In genomic region chr2:205776139-205776538, GRCh38 we compare ENCODE assay signal across 2 cellular contexts.
TF ChIP-seq lines count a peak whose summit lies in the region.

No MANE protein-coding gene starts in this region.

TF ChIP-seq in HCT116, 20 proteins besides CTCF, POLR2A, EP300 and RAD21 (continued from another document):
- peak; percentile 77 for TF ChIP-seq CEBPB (IDR thresholded peaks at IDR 0.05; ENCODE audit: low read depth)

TF ChIP-seq in H1, 55 proteins besides CTCF, POLR2A, EP300 and RAD21 (continued from another document):
- TF ChIP-seq PHF8 (conservative IDR thresholded peaks at IDR 0.05; ENCODE audit: low read depth, low read length): no peak
- TF ChIP-seq SP2 (IDR thresholded peaks at IDR 0.05; ENCODE audit: low read length): no peak
- no peak for TF ChIP-seq USF2 (IDR thresholded peaks at IDR 0.05; ENCODE audit: low read length)
- no peak for TF ChIP-seq POLR2AphosphoS5 (IDR thresholded peaks at IDR 0.05; ENCODE audit: low read depth, low read length)
- no peak for TF ChIP-seq BRCA1 (IDR thresholded peaks at IDR 0.05; ENCODE audit: low read depth, low read length)
- TF ChIP-seq EGR1 (IDR thresholded peaks at IDR 0.05; ENCODE audit: borderline replicate concordance, low read depth, low read length): no peak
- TF ChIP-seq RXRA (IDR thresholded peaks at IDR 0.05; ENCODE audit: insufficient read depth, low read depth, low read length): no peak
- TF ChIP-seq KDM1A (IDR thresholded peaks at IDR 0.05; ENCODE audit: borderline replicate concordance, low read length): no peak; the same call in 1 of the 2 replicates
- no peak for TF ChIP-seq CTBP2 (IDR thresholded peaks at IDR 0.05; ENCODE audit: borderline replicate concordance, insufficient read depth, insufficient read length, low read length)
- TF ChIP-seq, protein P1, sequence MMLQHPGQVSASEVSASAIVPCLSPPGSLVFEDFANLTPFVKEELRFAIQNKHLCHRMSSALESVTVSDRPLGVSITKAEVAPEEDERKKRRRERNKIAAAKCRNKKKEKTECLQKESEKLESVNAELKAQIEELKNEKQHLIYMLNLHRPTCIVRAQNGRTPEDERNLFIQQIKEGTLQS (IDR thresholded peaks at IDR 0.05; ENCODE audit: insufficient read depth, low read depth, low read length): 0 out of 2 replicates have a peak, but pooled peaks have one; percentile 14
- TF ChIP-seq EZH2 (IDR thresholded peaks at IDR 0.05; ENCODE audit: low read depth, low read length, severe bottlenecking): no peak
- no peak; the same call in 1 of the 2 replicates for TF ChIP-seq RFX5 (IDR thresholded peaks at IDR 0.05; ENCODE audit: borderline replicate concordance, low read depth, low read length)
- peak; percentile 43; the same call in 1 of the 2 replicates for TF ChIP-seq JUND (IDR thresholded peaks at IDR 0.05; ENCODE audit: low read length)
- TF ChIP-seq JUN (IDR thresholded peaks at IDR 0.05; ENCODE audit: low read depth, low read length): no peak
- TF ChIP-seq ASH2L (IDR thresholded peaks at IDR 0.05; ENCODE audit: low read length): no peak
- TF ChIP-seq NRF1 (IDR thresholded peaks at IDR 0.05; ENCODE audit: low read depth, low read length): no peak
- TF ChIP-seq NANOG (IDR thresholded peaks at IDR 0.05; ENCODE audit: insufficient read depth, low read depth, low read length, poor library complexity, severe bottlenecking): no peak
- no peak for TF ChIP-seq SIRT6 (IDR thresholded peaks at IDR 0.05; ENCODE audit: low read length)
- no peak for TF ChIP-seq FOSL1 (IDR thresholded peaks at IDR 0.05; ENCODE audit: insufficient read depth, low read depth, low read length)
- TF ChIP-seq BCL11A (IDR thresholded peaks at IDR 0.05; ENCODE audit: low read depth in 2 of 2, low read length in 2 of 2): no peak
- TF ChIP-seq POU5F1 (IDR thresholded peaks at IDR 0.05; ENCODE audit: low read depth, low read length): no peak
- no peak for TF ChIP-seq SIX5 (IDR thresholded peaks at IDR 0.05; ENCODE audit: low read depth, low read length)
- no peak for TF ChIP-seq CBX8 (IDR thresholded peaks at IDR 0.05; ENCODE audit: borderline replicate concordance, low read depth, low read length)
- TF ChIP-seq BACH1 (IDR thresholded peaks at IDR 0.05; ENCODE audit: low read length): no peak
- TF ChIP-seq CEBPB (IDR thresholded peaks at IDR 0.05; ENCODE audit: low read depth, low read length): peak; percentile 98
- no peak for TF ChIP-seq KDM5A (IDR thresholded peaks at IDR 0.05; ENCODE audit: low read length)
- TF ChIP-seq E2F6 (IDR thresholded peaks at IDR 0.05): peak; percentile 44; the same call in 1 of the 2 replicates
- TF ChIP-seq SP1 (IDR thresholded peaks at IDR 0.05; ENCODE audit: low read depth, low read length): no peak
- TF ChIP-seq GABPA (IDR thresholded peaks at IDR 0.05; ENCODE audit: borderline replicate concordance, insufficient read depth, low read length): no peak; the same call in 1 of the 2 replicates
- no peak for TF ChIP-seq HDAC6 (IDR thresholded peaks at IDR 0.05; ENCODE audit: low read depth, low read length)
- no peak for TF ChIP-seq RBBP5 (IDR thresholded peaks at IDR 0.05; ENCODE audit: borderline replicate concordance, low read depth, low read length)
- no peak for TF ChIP-seq TAF1 (IDR thresholded peaks at IDR 0.05; ENCODE audit: low read depth, low read length)
- no peak for TF ChIP-seq TAF7 (optimal IDR thresholded peaks at IDR 0.05; ENCODE audit: borderline replicate concordance, low read depth, low read length)
- 0 out of 2 replicates have a peak, but pooled peaks have one; percentile 29 for TF ChIP-seq CHD2 (IDR thresholded peaks at IDR 0.05; ENCODE audit: low read length)
- no peak for TF ChIP-seq TCF12 (IDR thresholded peaks at IDR 0.05; ENCODE audit: low read depth, low read length)
- no peak for TF ChIP-seq HDAC2 (IDR thresholded peaks at IDR 0.05; ENCODE audit: borderline replicate concordance in 1 of 2, low read depth in 2 of 2, low read length in 2 of 2)
- no peak for TF ChIP-seq SUZ12 (IDR thresholded peaks at IDR 0.05; ENCODE audit: low read length)
- TF ChIP-seq CREB1 (IDR thresholded peaks at IDR 0.05): peak; percentile 76
- TF ChIP-seq SIN3A (conservative IDR thresholded peaks at IDR 0.05 in 1 of 2, IDR thresholded peaks at IDR 0.05 in 1 of 2; ENCODE audit: low read depth in 1 of 2, low read length in 2 of 2): no peak
- TF ChIP-seq SRF (IDR thresholded peaks at IDR 0.05; ENCODE audit: low read depth, low read length): no peak
- no peak for TF ChIP-seq SP4 (IDR thresholded peaks at IDR 0.05; ENCODE audit: low read length)
- TF ChIP-seq, protein P2, sequence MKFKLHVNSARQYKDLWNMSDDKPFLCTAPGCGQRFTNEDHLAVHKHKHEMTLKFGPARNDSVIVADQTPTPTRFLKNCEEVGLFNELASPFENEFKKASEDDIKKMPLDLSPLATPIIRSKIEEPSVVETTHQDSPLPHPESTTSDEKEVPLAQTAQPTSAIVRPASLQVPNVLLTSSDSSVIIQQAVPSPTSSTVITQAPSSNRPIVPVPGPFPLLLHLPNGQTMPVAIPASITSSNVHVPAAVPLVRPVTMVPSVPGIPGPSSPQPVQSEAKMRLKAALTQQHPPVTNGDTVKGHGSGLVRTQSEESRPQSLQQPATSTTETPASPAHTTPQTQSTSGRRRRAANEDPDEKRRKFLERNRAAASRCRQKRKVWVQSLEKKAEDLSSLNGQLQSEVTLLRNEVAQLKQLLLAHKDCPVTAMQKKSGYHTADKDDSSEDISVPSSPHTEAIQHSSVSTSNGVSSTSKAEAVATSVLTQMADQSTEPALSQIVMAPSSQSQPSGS (IDR thresholded peaks at IDR 0.05; ENCODE audit: low read length): peak; percentile 97
- TF ChIP-seq KDM4A (IDR thresholded peaks at IDR 0.05; ENCODE audit: low read depth, low read length, severe bottlenecking): no peak
- TF ChIP-seq TEAD4 (IDR thresholded peaks at IDR 0.05; ENCODE audit: low read depth, low read length): 0 out of 2 replicates have a peak, but pooled peaks have one; percentile 39
- TF ChIP-seq GTF2F1 (IDR thresholded peaks at IDR 0.05; ENCODE audit: borderline replicate concordance, low read depth, low read length): no peak
- no peak for TF ChIP-seq MAFK (IDR thresholded peaks at IDR 0.05; ENCODE audit: low read depth, low read length)
- no peak for TF ChIP-seq CHD1 (IDR thresholded peaks at IDR 0.05; ENCODE audit: low read depth, low read length)
- peak; percentile 91 for TF ChIP-seq YY1 (IDR thresholded peaks at IDR 0.05; ENCODE audit: low read depth, low read length)
- no peak for TF ChIP-seq SAP30 (IDR thresholded peaks at IDR 0.05; ENCODE audit: insufficient read depth, insufficient replicate concordance, low read length)
- no peak for TF ChIP-seq ZNF274 (IDR thresholded peaks at IDR 0.05; ENCODE audit: borderline replicate concordance, extremely low read depth, low read length)
- TF ChIP-seq, protein P3, sequence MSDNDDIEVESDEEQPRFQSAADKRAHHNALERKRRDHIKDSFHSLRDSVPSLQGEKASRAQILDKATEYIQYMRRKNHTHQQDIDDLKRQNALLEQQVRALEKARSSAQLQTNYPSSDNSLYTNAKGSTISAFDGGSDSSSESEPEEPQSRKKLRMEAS (IDR thresholded peaks at IDR 0.05): 0 out of 2 replicates have a peak, but pooled peaks have one; percentile 67
- no peak for TF ChIP-seq RNF2 (IDR thresholded peaks at IDR 0.05; ENCODE audit: borderline replicate concordance, low read depth, low read length, missing control alignments, poor library complexity, severe bottlenecking)
- TF ChIP-seq, protein P4, sequence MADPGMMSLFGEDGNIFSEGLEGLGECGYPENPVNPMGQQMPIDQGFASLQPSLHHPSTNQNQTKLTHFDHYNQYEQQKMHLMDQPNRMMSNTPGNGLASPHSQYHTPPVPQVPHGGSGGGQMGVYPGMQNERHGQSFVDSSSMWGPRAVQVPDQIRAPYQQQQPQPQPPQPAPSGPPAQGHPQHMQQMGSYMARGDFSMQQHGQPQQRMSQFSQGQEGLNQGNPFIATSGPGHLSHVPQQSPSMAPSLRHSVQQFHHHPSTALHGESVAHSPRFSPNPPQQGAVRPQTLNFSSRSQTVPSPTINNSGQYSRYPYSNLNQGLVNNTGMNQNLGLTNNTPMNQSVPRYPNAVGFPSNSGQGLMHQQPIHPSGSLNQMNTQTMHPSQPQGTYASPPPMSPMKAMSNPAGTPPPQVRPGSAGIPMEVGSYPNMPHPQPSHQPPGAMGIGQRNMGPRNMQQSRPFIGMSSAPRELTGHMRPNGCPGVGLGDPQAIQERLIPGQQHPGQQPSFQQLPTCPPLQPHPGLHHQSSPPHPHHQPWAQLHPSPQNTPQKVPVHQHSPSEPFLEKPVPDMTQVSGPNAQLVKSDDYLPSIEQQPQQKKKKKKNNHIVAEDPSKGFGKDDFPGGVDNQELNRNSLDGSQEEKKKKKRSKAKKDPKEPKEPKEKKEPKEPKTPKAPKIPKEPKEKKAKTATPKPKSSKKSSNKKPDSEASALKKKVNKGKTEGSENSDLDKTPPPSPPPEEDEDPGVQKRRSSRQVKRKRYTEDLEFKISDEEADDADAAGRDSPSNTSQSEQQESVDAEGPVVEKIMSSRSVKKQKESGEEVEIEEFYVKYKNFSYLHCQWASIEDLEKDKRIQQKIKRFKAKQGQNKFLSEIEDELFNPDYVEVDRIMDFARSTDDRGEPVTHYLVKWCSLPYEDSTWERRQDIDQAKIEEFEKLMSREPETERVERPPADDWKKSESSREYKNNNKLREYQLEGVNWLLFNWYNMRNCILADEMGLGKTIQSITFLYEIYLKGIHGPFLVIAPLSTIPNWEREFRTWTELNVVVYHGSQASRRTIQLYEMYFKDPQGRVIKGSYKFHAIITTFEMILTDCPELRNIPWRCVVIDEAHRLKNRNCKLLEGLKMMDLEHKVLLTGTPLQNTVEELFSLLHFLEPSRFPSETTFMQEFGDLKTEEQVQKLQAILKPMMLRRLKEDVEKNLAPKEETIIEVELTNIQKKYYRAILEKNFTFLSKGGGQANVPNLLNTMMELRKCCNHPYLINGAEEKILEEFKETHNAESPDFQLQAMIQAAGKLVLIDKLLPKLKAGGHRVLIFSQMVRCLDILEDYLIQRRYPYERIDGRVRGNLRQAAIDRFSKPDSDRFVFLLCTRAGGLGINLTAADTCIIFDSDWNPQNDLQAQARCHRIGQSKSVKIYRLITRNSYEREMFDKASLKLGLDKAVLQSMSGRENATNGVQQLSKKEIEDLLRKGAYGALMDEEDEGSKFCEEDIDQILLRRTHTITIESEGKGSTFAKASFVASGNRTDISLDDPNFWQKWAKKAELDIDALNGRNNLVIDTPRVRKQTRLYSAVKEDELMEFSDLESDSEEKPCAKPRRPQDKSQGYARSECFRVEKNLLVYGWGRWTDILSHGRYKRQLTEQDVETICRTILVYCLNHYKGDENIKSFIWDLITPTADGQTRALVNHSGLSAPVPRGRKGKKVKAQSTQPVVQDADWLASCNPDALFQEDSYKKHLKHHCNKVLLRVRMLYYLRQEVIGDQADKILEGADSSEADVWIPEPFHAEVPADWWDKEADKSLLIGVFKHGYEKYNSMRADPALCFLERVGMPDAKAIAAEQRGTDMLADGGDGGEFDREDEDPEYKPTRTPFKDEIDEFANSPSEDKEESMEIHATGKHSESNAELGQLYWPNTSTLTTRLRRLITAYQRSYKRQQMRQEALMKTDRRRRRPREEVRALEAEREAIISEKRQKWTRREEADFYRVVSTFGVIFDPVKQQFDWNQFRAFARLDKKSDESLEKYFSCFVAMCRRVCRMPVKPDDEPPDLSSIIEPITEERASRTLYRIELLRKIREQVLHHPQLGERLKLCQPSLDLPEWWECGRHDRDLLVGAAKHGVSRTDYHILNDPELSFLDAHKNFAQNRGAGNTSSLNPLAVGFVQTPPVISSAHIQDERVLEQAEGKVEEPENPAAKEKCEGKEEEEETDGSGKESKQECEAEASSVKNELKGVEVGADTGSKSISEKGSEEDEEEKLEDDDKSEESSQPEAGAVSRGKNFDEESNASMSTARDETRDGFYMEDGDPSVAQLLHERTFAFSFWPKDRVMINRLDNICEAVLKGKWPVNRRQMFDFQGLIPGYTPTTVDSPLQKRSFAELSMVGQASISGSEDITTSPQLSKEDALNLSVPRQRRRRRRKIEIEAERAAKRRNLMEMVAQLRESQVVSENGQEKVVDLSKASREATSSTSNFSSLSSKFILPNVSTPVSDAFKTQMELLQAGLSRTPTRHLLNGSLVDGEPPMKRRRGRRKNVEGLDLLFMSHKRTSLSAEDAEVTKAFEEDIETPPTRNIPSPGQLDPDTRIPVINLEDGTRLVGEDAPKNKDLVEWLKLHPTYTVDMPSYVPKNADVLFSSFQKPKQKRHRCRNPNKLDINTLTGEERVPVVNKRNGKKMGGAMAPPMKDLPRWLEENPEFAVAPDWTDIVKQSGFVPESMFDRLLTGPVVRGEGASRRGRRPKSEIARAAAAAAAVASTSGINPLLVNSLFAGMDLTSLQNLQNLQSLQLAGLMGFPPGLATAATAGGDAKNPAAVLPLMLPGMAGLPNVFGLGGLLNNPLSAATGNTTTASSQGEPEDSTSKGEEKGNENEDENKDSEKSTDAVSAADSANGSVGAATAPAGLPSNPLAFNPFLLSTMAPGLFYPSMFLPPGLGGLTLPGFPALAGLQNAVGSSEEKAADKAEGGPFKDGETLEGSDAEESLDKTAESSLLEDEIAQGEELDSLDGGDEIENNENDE (IDR thresholded peaks at IDR 0.05; ENCODE audit: insufficient replicate concordance, low read length): no peak
